Comparison of ENCODE assay signal across 16 cellular contexts in the genomic region with DNA sequence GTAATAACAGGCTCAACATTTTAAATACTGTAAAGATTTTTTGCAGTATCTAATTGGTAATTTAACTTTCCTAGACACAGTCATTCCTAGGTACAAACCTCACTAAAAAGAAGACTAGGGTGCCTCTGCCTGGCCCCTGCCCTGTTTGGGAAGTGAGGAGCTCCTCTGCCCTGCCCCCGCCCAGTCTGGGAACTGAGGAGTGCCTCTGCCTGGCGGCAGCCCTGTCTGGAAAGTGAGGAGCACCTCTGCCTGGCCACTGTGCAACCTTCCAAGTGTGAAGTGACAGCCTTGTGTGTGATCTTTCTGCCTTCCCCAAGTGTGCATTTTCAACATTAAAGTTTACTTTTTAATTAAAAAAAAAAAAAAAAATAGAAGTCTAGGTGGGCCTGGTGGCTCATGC. TPM values are rescaled to one million over a fixed set of nuclear protein-coding genes. Genes with fewer than 3 reads are reported as not detected.
DNase-seq lines count a peak whose midpoint lies in the region; ATAC-seq and TF ChIP-seq lines count a peak whose summit lies in the region.
"Had no signal": no experiment of that assay in that cellular context is flagged by ENCODE, and none has a peak within 500 bp of the region (broad histone marks: within the 10 kb centered on the region; RNA-seq: fewer than 3 reads in every experiment).

No MANE protein-coding gene starts in this region.

- no peak overlapping the region for H3K27ac Mint-ChIP-seq in activated CD4-positive, alpha-beta memory T cell treated with anti-CD3 and anti-CD28 coated beads for 36 hours
- H3K27ac Mint-ChIP-seq in activated CD4-positive, alpha-beta memory T cell treated with anti-CD3 and anti-CD28 coated beads, Interleukin-2, amount 10 ng/mL, durations not matched to agents 7 days and 5 days = no peak overlapping the region
- no peak overlapping the region for H3K27ac Mint-ChIP-seq in activated T-helper 17 cell treated with anti-CD3 and anti-CD28 coated beads, Interleukin-2, amount 50 U/mL, for 72 hours

- H3K9ac ChIP-seq in DND-41 (ENCODE audit: low read depth, low read length) = no peak overlapping the region

- POLR2A ChIA-PET in activated CD4-positive, alpha-beta memory T cell treated with anti-CD3 and anti-CD28 coated beads for 36 hours (lab: Charles Lee) = no interaction called here
- POLR2A ChIA-PET in activated CD4-positive, alpha-beta memory T cell treated with anti-CD3 and anti-CD28 coated beads, Interleukin-2, amount 10 ng/mL, durations not matched to agents 7 days and 5 days (lab: Charles Lee) = no interaction called here

- H3K36me3 Mint-ChIP-seq in activated CD4-positive, alpha-beta memory T cell treated with anti-CD3 and anti-CD28 coated beads for 36 hours = peaks cover 39% of the 10 kb centered on the region
- peaks cover 44% of the 10 kb centered on the region for H3K36me3 Mint-ChIP-seq in activated CD4-positive, alpha-beta memory T cell treated with anti-CD3 and anti-CD28 coated beads, Interleukin-2, amount 10 ng/mL, durations not matched to agents 7 days and 5 days (ENCODE audit: low read depth)
- peaks cover 82% of the 10 kb centered on the region for H3K36me3 Mint-ChIP-seq in activated T-helper 17 cell treated with anti-CD3 and anti-CD28 coated beads, Interleukin-2, amount 50 U/mL, for 72 hours (ENCODE audit: low read depth)

- TF ChIP-seq CTCF in DND-41 (IDR thresholded peaks at IDR 0.05; ENCODE audit: borderline replicate concordance, extremely low read depth, low read length, poor library complexity, severe bottlenecking) = no peak
- TF ChIP-seq CTCF in lower lobe of right lung (IDR thresholded peaks at IDR 0.05) = no peak

- H2AFZ ChIP-seq in DND-41 (ENCODE audit: low read depth, low read length) = no peak overlapping the region

- H3K4me2 ChIP-seq in DND-41 (ENCODE audit: insufficient read depth, low read length) = peak overlapping the region; percentile 42; the same call in 1 of the 2 replicates

- no peak overlapping the region for H3K27ac ChIP-seq in DND-41 (ENCODE audit: low read length)
- no peak overlapping the region for H3K27ac ChIP-seq in lower lobe of right lung

- H3K4me3 ChIP-seq in DND-41 (ENCODE audit: low read depth in 1 of 2, low read length in 2 of 2) (no peak overlapping the region), lower lobe of right lung (no peak overlapping the region)
- H3K4me3 ChIP-seq: dorsolateral prefrontal cortex had no signal

- H3K4me3 Mint-ChIP-seq in activated CD4-positive, alpha-beta memory T cell treated with anti-CD3 and anti-CD28 coated beads for 36 hours = no peak overlapping the region
- no peak overlapping the region for H3K4me3 Mint-ChIP-seq in activated CD4-positive, alpha-beta memory T cell treated with anti-CD3 and anti-CD28 coated beads, Interleukin-2, amount 10 ng/mL, durations not matched to agents 7 days and 5 days
- H3K4me3 Mint-ChIP-seq in activated T-helper 17 cell treated with anti-CD3 and anti-CD28 coated beads, Interleukin-2, amount 50 U/mL, for 72 hours = peak overlapping the region; percentile 95

- H3K79me2 ChIP-seq in DND-41 (ENCODE audit: insufficient read depth, low read length) = peaks cover 100% of the 10 kb centered on the region

- peaks cover 50% of the 10 kb centered on the region for H3K4me1 Mint-ChIP-seq in activated CD4-positive, alpha-beta memory T cell treated with anti-CD3 and anti-CD28 coated beads for 36 hours (ENCODE audit: low read depth)
- H3K4me1 Mint-ChIP-seq in activated CD4-positive, alpha-beta memory T cell treated with anti-CD3 and anti-CD28 coated beads, Interleukin-2, amount 10 ng/mL, durations not matched to agents 7 days and 5 days = peaks cover 50% of the 10 kb centered on the region
- peaks cover 35% of the 10 kb centered on the region for H3K4me1 Mint-ChIP-seq in activated T-helper 17 cell treated with anti-CD3 and anti-CD28 coated beads, Interleukin-2, amount 50 U/mL, for 72 hours

- H3K27me3 Mint-ChIP-seq in activated CD4-positive, alpha-beta memory T cell treated with anti-CD3 and anti-CD28 coated beads for 36 hours = no peaks in the 10 kb centered on the region
- no peaks in the 10 kb centered on the region for H3K27me3 Mint-ChIP-seq in activated CD4-positive, alpha-beta memory T cell treated with anti-CD3 and anti-CD28 coated beads, Interleukin-2, amount 10 ng/mL, durations not matched to agents 7 days and 5 days
- H3K27me3 Mint-ChIP-seq in activated T-helper 17 cell treated with anti-CD3 and anti-CD28 coated beads, Interleukin-2, amount 50 U/mL, for 72 hours = no peaks in the 10 kb centered on the region

- peaks cover 71% of the 10 kb centered on the region for H4K20me1 ChIP-seq in DND-41 (ENCODE audit: insufficient read depth, low read length)

- no peak for ATAC-seq in DND-41 (ENCODE audit: insufficient read depth, low read depth)
- no peak for ATAC-seq in activated T-helper 17 cell treated with anti-CD3 and anti-CD28 coated beads, Interleukin-2, amount 50 U/mL, for 72 hours (replicated peaks)
- ATAC-seq in lower lobe of right lung = no peak
- ATAC-seq in GM21381 (IDR thresholded peaks at IDR 0.05; ENCODE audit: unreplicated experiment) = no peak
- ATAC-seq: activated T-cell treated with anti-CD3 and anti-CD28 coated beads, Interleukin-2, amount 50 U/mL, for 4 hours had no signal

- CTCF ChIA-PET in activated CD4-positive, alpha-beta memory T cell treated with anti-CD3 and anti-CD28 coated beads for 36 hours (lab: Charles Lee) = interaction anchor here (2.5 kb wide), 1 partner anchor 14 kb away, joined by 12 read pairs; no protein-coding TSS in a partner anchor
- CTCF ChIA-PET in activated CD4-positive, alpha-beta memory T cell treated with anti-CD3 and anti-CD28 coated beads, Interleukin-2, amount 10 ng/mL, durations not matched to agents 7 days and 5 days (lab: Charles Lee) = no interaction called here

- intact Hi-C loops in activated CD4-positive, alpha-beta memory T cell treated with anti-CD3 and anti-CD28 coated beads for 36 hours (cut with micrococcal nuclease) = no loop called here
- intact Hi-C loops in lower lobe of right lung (cut with DNase I) = no loop called here

- H3K9me3 ChIP-seq in DND-41 (ENCODE audit: insufficient read depth, low read length, severe bottlenecking) (no peaks in the 10 kb centered on the region), lower lobe of right lung (no peaks in the 10 kb centered on the region)

- no peaks in the 10 kb centered on the region for H3K9me3 Mint-ChIP-seq in activated CD4-positive, alpha-beta memory T cell treated with anti-CD3 and anti-CD28 coated beads for 36 hours
- no peaks in the 10 kb centered on the region for H3K9me3 Mint-ChIP-seq in activated CD4-positive, alpha-beta memory T cell treated with anti-CD3 and anti-CD28 coated beads, Interleukin-2, amount 10 ng/mL, durations not matched to agents 7 days and 5 days
- no peaks in the 10 kb centered on the region for H3K9me3 Mint-ChIP-seq in activated T-helper 17 cell treated with anti-CD3 and anti-CD28 coated beads, Interleukin-2, amount 50 U/mL, for 72 hours

- no peaks in the 10 kb centered on the region for H3K27me3 ChIP-seq in DND-41 (ENCODE audit: insufficient read depth, low read length, poor library complexity)
- H3K27me3 ChIP-seq in lower lobe of right lung (ENCODE audit: low read depth) = no peaks in the 10 kb centered on the region
- H3K27me3 ChIP-seq: dorsolateral prefrontal cortex had no signal

- H3K4me1 ChIP-seq in DND-41 (ENCODE audit: insufficient read depth, low read length) (peaks cover 52% of the 10 kb centered on the region), lower lobe of right lung (peaks cover 21% of the 10 kb centered on the region)

- H3K36me3 ChIP-seq in DND-41 (ENCODE audit: insufficient read depth, low read length) = peaks cover 50% of the 10 kb centered on the region
- H3K36me3 ChIP-seq in lower lobe of right lung = peaks cover 4% of the 10 kb centered on the region

- DNase-seq in activated CD4-positive, alpha-beta memory T cell treated with anti-CD3 and anti-CD28 coated beads for 36 hours = peak; percentile 51
- no peak for DNase-seq in activated CD4-positive, alpha-beta memory T cell treated with anti-CD3 and anti-CD28 coated beads, Interleukin-2, amount 10 ng/mL, durations not matched to agents 7 days and 5 days
- DNase-seq in DND-41 (no peak), lower lobe of right lung (peak; percentile 36), cortex of kidney (lab: John Stamatoyannopoulos, UW) (no peak)
- DNase-seq in activated CD4-positive, CD25-positive, alpha-beta regulatory T cell treated with anti-CD3 and anti-CD28 coated beads, Interleukin-2, amount 50 U/mL, for 72 hours = no peak
- DNase-seq: activated T-cell treated with anti-CD3 and anti-CD28 coated beads, Interleukin-2, amount 50 U/mL, for 4 hours; dorsolateral prefrontal cortex; midbrain; NCI-H187; NCI-H526 treated with DMSO at 0.1 percent for 48 hours; occipital lobe; SIG-M5; small intestine had no signal

RNA-seq across cellular contexts. Expression of a gene that starts 4.2 kb away (rescaled TPM):
- total RNA-seq in activated CD4-positive, alpha-beta memory T cell treated with anti-CD3 and anti-CD28 coated beads for 36 hours = 10 to 100 TPM; 62.6 to 71.0 TPM
- total RNA-seq in activated CD4-positive, alpha-beta memory T cell treated with anti-CD3 and anti-CD28 coated beads, Interleukin-2, amount 10 ng/mL, durations not matched to agents 7 days and 5 days = 10 to 100 TPM; 47.1 to 50.7 TPM
- total RNA-seq in activated T-helper 17 cell treated with anti-CD3 and anti-CD28 coated beads, Interleukin-2, amount 50 U/mL, for 72 hours = 100 to 1,000 TPM in 1 of 2 donors, 10 to 100 TPM in 1; 42.9 to 110 TPM
- 36.7 TPM for total RNA-seq in lower lobe of right lung

Comparison
In these comparisons a context has a peak if more than half of its experiments do, and no peak if none do; other contexts are left out.
1. DNase-seq: peak in activated CD4-positive, alpha-beta memory T cell treated with anti-CD3 and anti-CD28 coated beads for 36 hours (single experiment) and lower lobe of right lung (single experiment); none in activated CD4-positive, alpha-beta memory T cell treated with anti-CD3 and anti-CD28 coated beads, Interleukin-2, amount 10 ng/mL, durations not matched to agents 7 days and 5 days (single experiment), DND-41 (single experiment), activated CD4-positive, CD25-positive, alpha-beta regulatory T cell treated with anti-CD3 and anti-CD28 coated beads, Interleukin-2, amount 50 U/mL, for 72 hours (single experiment) and cortex of kidney (single experiment).